In the genomic region with DNA sequence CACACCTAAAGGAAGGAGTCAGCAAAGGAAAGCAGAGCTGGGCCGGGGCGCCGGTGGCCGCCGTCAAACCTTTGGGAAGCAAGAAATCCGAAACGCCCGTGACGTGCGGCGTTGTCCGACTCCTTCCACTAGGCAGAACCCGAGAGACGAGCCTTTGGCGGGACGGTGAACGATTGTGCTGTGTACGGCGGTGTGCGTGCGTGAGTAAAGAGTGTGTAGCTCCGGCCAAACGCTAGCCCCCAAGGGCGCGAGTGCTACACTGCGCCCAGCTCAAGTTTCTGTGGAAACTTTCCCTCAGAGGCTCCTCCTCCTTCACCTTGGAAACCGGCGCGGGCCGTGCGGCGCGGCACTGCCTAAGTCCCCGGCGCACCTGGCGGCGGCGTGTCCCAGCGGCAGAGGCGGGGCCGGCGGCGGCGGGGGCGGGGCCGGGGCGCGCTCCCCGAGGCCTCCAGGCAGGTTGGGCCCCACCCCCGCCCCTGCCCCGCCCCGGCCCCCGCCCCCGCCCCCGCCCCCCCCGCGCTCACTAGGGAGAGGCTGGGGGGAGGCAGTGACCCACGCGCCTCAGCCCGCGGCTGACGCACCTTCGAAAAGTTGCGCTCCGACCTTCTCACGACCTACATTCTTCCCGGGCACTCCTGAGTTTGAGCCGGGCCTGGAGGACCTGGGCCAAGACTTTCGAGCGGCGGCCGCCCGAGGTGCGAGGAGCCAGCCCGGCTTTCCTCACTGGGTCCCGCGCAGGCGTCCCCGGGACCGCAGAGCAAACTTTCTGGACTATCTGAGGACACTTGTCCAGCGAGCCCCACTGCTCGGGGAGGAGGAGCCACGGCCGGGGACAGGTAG, we compare ENCODE assay signal across 8 cellular contexts. TPM values are rescaled to one million over a fixed set of nuclear protein-coding genes. Genes with fewer than 3 reads are reported as not detected.
DNase-seq lines count a peak whose midpoint lies in the region; ATAC-seq, FAIRE-seq and TF ChIP-seq lines count a peak whose summit lies in the region.

A gene (plus strand): TSS at position 547 of the 840 bp plus-strand sequence. CDS start 157,084 bp downstream, outside the sequence.

- H3K9me3 ChIP-seq in HepG2 (ENCODE audit: low read length): no peaks in the 10 kb centered on the region

- ATAC-seq in HG02885 (IDR thresholded peaks at IDR 0.05; ENCODE audit: poor library complexity, unreplicated experiment) (peak; percentile 78), HepG2 (peak; percentile 88)

- peak; percentile 32 for DNase-seq in SIG-M5 treated with dmso at 0.1 percent for 504 hours (lab: John Stamatoyannopoulos, UW; ENCODE audit: unreplicated experiment)
- DNase-seq in SIG-M5 (lab: John Stamatoyannopoulos, UW): no peak
- DNase-seq in NCI-H2107 (lab: John Stamatoyannopoulos, UW): peak; percentile 36
- peak; percentile 85 to 87 for DNase-seq in activated CD4-positive, alpha-beta T cell treated with anti-CD3 and anti-CD28 coated beads for 4 hours
- DNase-seq in cortex of kidney (lab: John Stamatoyannopoulos, UW): peak; percentile 38
- peak; percentile 86 for DNase-seq in HepG2 (ENCODE audit: low spot score)
- DNase-seq in stimulated activated CD4-positive, alpha-beta T cell treated with anti-CD3 and anti-CD28 coated beads, Interleukin-4, amount 100 ng/mL, for 4 hours: peak; percentile 85 to 89

- TF ChIP-seq CTCF in HepG2 (CRISPR knock-in tag; IDR thresholded peaks at IDR 0.05): no peak

- TF ChIP-seq EP300 in HepG2 (IDR thresholded peaks at IDR 0.05; ENCODE audit: low read depth in 2 of 2, low read length in 2 of 2): peak in 1 of 2 experiments; percentile 32; a peak in 1 of 4 replicates
- no peak for TF ChIP-seq EP300 in HepG2 (CRISPR knock-in tag; IDR thresholded peaks at IDR 0.05; ENCODE audit: borderline replicate concordance)

- H2AFZ ChIP-seq in HepG2 (ENCODE audit: low read length): peak within 1 kb of the TSS; percentile 51

- H3K27ac ChIP-seq in HepG2 (ENCODE audit: extremely low read length, insufficient read depth, low read length): peak within 1 kb of the TSS; percentile 75

- CTCF ChIA-PET in HepG2 (lab: Yijun Ruan, JAX; ENCODE audit: low intra/inter-chr PET ratio, low total read pairs): no interaction called here

- TF ChIP-seq RAD21 in HepG2 (CRISPR knock-in tag; IDR thresholded peaks at IDR 0.05): peak; percentile 39; the same call in 1 of the 2 replicates

- peaks cover 3% of the 10 kb centered on the region; the same call in 1 of the 2 replicates for H4K20me1 ChIP-seq in HepG2 (ENCODE audit: insufficient read depth, low read length)

- in situ Hi-C loops in HepG2 (cut with HindIII; ENCODE audit: extremely low pct_ligation_motif_present, low pct_unique_long_range_greater_than_20kb): no loop called here

- no TSS peak for BruUV-seq in HepG2 (replicated peaks; lab: Mats Ljungman, UMichigan)

- POLR2A ChIA-PET in HepG2 (lab: Yijun Ruan, JAX): interaction anchor here (2.1 kb wide), 1 partner anchor 84 kb away, joined by 11 read pairs; a partner anchor contains a TSS

- 10% methylated on average over 26 of the region's 84 CpGs for WGBS in HepG2 (ENCODE audit: low lambda C conversion rate)

- H3K36me3 ChIP-seq in HepG2 (replicated peaks in 1 of 2; ENCODE audit: control insufficient read depth in 1 of 2, insufficient read depth in 2 of 2, low read length in 2 of 2): no peaks in the 10 kb centered on the region

- H3K27me3 ChIP-seq in HepG2 (ENCODE audit: control insufficient read depth in 1 of 2, insufficient read depth in 2 of 2, low read length in 2 of 2): no peaks in the 10 kb centered on the region; a peak in 1 of 5 replicates

- TF ChIP-seq POLR2A in HepG2 (IDR thresholded peaks at IDR 0.05; ENCODE audit: insufficient read depth in 1 of 2, low read depth in 2 of 2, low read length in 2 of 2): peak; percentile 82 to 94

- FAIRE-seq in HepG2 (lab: Jason Lieb, UNC): peak; percentile 49

- H3K4me3 ChIP-seq in HepG2 (replicated peaks in 1 of 3; ENCODE audit: insufficient read depth in 1 of 3, low read depth in 2 of 3, low read length in 3 of 3): peak within 1 kb of the TSS; percentile 75 to 87 (median 82)

- H3K4me1 ChIP-seq in HepG2 (ENCODE audit: insufficient read depth, low read length): peaks cover 41% of the 10 kb centered on the region

- H3K79me2 ChIP-seq in HepG2 (ENCODE audit: insufficient read depth, low read length): peaks cover 10% of the 10 kb centered on the region

- peak within 1 kb of the TSS; percentile 100 for H3K4me2 ChIP-seq in HepG2 (ENCODE audit: low read depth, low read length)

- peak within 1 kb of the TSS; percentile 79 for H3K9ac ChIP-seq in HepG2 (ENCODE audit: insufficient read depth, low read depth, low read length)

- intact Hi-C loops in HepG2 (cut with micrococcal nuclease; ENCODE audit: unreplicated experiment): loop anchor here (1.0 kb wide), 1 partner anchor 85 kb away; no protein-coding TSS in a partner anchor

TF ChIP-seq in HepG2, 621 proteins besides CTCF, POLR2A, EP300 and RAD21 (continues in another document):
- peak; percentile 83 for TF ChIP-seq SIX1 (CRISPR knock-in tag; IDR thresholded peaks at IDR 0.05; ENCODE audit: borderline replicate concordance)
- no peak for TF ChIP-seq ZBTB3 (CRISPR knock-in tag; IDR thresholded peaks at IDR 0.05; ENCODE audit: borderline replicate concordance, low read depth)
- TF ChIP-seq, protein P1, sequence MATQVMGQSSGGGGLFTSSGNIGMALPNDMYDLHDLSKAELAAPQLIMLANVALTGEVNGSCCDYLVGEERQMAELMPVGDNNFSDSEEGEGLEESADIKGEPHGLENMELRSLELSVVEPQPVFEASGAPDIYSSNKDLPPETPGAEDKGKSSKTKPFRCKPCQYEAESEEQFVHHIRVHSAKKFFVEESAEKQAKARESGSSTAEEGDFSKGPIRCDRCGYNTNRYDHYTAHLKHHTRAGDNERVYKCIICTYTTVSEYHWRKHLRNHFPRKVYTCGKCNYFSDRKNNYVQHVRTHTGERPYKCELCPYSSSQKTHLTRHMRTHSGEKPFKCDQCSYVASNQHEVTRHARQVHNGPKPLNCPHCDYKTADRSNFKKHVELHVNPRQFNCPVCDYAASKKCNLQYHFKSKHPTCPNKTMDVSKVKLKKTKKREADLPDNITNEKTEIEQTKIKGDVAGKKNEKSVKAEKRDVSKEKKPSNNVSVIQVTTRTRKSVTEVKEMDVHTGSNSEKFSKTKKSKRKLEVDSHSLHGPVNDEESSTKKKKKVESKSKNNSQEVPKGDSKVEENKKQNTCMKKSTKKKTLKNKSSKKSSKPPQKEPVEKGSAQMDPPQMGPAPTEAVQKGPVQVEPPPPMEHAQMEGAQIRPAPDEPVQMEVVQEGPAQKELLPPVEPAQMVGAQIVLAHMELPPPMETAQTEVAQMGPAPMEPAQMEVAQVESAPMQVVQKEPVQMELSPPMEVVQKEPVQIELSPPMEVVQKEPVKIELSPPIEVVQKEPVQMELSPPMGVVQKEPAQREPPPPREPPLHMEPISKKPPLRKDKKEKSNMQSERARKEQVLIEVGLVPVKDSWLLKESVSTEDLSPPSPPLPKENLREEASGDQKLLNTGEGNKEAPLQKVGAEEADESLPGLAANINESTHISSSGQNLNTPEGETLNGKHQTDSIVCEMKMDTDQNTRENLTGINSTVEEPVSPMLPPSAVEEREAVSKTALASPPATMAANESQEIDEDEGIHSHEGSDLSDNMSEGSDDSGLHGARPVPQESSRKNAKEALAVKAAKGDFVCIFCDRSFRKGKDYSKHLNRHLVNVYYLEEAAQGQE (IDR thresholded peaks at IDR 0.05; ENCODE audit: borderline replicate concordance in 1 of 2, low read depth in 1 of 2, low read length in 2 of 2): no peak
- no peak for TF ChIP-seq SOX13 (IDR thresholded peaks at IDR 0.05)
- peak in 1 of 2 experiments; percentile 12; a peak in 1 of 4 replicates for TF ChIP-seq SOX13 (CRISPR knock-in tag; conservative IDR thresholded peaks at IDR 0.05 in 1 of 2, IDR thresholded peaks at IDR 0.05 in 1 of 2)
- TF ChIP-seq ZEB1 (IDR thresholded peaks at IDR 0.05; ENCODE audit: insufficient replicate concordance, low read depth): peak; percentile 83
- peak; percentile 55; the same call in 1 of the 2 replicates for TF ChIP-seq FOXK1 (CRISPR knock-in tag; IDR thresholded peaks at IDR 0.05; ENCODE audit: borderline replicate concordance, low read depth)

RNA-seq across cellular contexts. Expression of the gene that starts here (rescaled TPM):
- total RNA-seq in HepG2 (2016; rRNA removed; fragmentation: Illumina TruSeq; extraction: Trizol): 2.9 and 6.2 TPM in 2 replicates
- total RNA-seq in HepG2 (2016; cell fraction: cytosol; rRNA removed; fragmentation: Illumina TruSeq; extraction: Trizol; ENCODE audit: low read depth): 5.3 and 6.2 TPM in 2 replicates
- total RNA-seq in HepG2 (2016; cell fraction: insoluble cytoplasmic fraction; rRNA removed; fragmentation: Illumina TruSeq; extraction: Trizol): 3.6 and 5.2 TPM in 2 replicates
- total RNA-seq in HepG2 (2016; cell fraction: membrane; rRNA removed; fragmentation: Illumina TruSeq; extraction: Trizol): 3.6 and 4.4 TPM in 2 replicates
- total RNA-seq in HepG2 (2016; cell fraction: nucleus; rRNA removed; fragmentation: Illumina TruSeq; extraction: Trizol): 6.8 and 11.0 TPM in 2 replicates
- 4.1 and 4.3 TPM in 2 replicates for polyA plus RNA-seq in HepG2 (2011; rRNA removed)
- 2.2 and 2.9 TPM in 2 replicates for polyA plus RNA-seq in HepG2 (2011; cell fraction: cytosol; rRNA removed)
- polyA plus RNA-seq in HepG2 (2011; cell fraction: nucleus; rRNA removed): 11.5 and 13.7 TPM in 2 replicates
- polyA plus RNA-seq in HepG2 (2012): 2.1 and 2.5 TPM in 2 replicates
- 0.06 and 0.24 TPM in 2 replicates for polyA plus RNA-seq in HepG2 (2016; cell fraction: cytosol; fragmentation: Illumina TruSeq; extraction: Trizol; ENCODE audit: low read depth)
- polyA plus RNA-seq in HepG2 (2016; cell fraction: insoluble cytoplasmic fraction; fragmentation: Illumina TruSeq; extraction: Trizol; ENCODE audit: low read depth): 1.1 and 2.0 TPM in 2 replicates
- 0.23 and 0.41 TPM in 2 replicates for polyA plus RNA-seq in HepG2 (2016; cell fraction: membrane; fragmentation: Illumina TruSeq; extraction: Trizol; ENCODE audit: low read depth)
- 1.8 and 2.0 TPM in 2 replicates for polyA plus RNA-seq in HepG2 (2016; cell fraction: nucleus; fragmentation: Illumina TruSeq; extraction: Trizol; ENCODE audit: insufficient read depth, low read depth)
- polyA minus RNA-seq in HepG2 (2011; rRNA and poly(A)+ RNA removed; ENCODE audit: low replicate concordance): 19.9 and 26.0 TPM in 2 replicates
- polyA minus RNA-seq in HepG2 (2011; cell fraction: cytosol; rRNA and poly(A)+ RNA removed): 7.2 and 9.9 TPM in 2 replicates
- polyA minus RNA-seq in HepG2 (2011; cell fraction: nucleus; rRNA and poly(A)+ RNA removed): 42.9 and 59.2 TPM in 2 replicates
